ENCODE assay signal across 17 cellular contexts in the genomic region with DNA sequence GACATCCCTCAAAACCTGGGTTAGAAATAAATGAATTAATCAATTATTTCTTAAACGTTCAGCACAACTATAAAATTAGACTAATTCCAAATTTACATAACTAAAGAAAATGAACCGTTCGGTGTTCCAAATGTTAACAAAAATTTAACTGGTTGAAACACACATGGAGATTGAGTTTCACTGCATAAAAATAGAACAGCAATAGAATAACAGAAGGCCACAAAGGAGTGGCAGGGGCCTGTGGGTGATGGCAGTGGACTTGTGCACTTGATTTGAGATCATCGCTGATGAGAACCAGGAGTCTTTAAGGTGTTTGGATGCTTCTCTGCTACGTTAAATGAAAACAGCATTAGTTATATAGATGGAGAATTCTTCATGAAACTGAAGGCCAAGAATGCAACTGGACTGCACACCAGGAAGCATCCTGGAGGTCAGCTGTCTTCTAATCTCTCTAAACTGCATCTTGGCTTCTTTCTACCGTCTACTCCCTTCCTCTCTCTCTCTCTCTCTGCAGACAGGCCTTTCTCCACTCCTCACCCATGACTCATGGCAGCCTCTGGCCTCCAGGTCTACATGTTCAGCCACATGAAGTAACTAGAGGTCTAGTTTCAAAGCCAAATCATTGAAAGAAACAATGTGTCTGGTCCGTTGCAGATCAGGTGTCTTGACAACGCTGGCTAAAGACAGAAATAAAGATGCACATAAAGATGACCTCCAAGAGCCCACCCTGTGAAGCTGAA.
DNase-seq lines count a peak whose midpoint lies in the region; ATAC-seq and TF ChIP-seq lines count a peak whose summit lies in the region.
"Had no signal": no experiment of that assay in that cellular context is flagged by ENCODE, and none has a peak within 500 bp of the region (broad histone marks: within the 10 kb centered on the region; RNA-seq: fewer than 3 reads in every experiment).

No MANE protein-coding gene starts in this region.

- no peak for ATAC-seq in esophagus mucosa
- ATAC-seq in HG02610 (IDR thresholded peaks at IDR 0.05; ENCODE audit: unreplicated experiment) = no peak
- ATAC-seq: HepG2 had no signal

- TF ChIP-seq CTCF in NB4 (IDR thresholded peaks at IDR 0.05; ENCODE audit: low read depth, low read length) (no peak), cardiac fibroblast (IDR thresholded peaks at IDR 0.05; ENCODE audit: low read depth, low read length) (no peak)

- TF ChIP-seq POLR2A in NB4 (IDR thresholded peaks at IDR 0.05; ENCODE audit: extremely low read depth, insufficient read length) = no peak

- DNase-seq in EL (peak; percentile 77), NB4 (ENCODE audit: low read depth) (peak; percentile 33), cardiac fibroblast (ENCODE audit: low read depth in 2 of 2) (peak; percentile 79 to 84), myocyte (ENCODE audit: low read depth) (peak; percentile 71)
- DNase-seq in activated CD8-positive, alpha-beta memory T cell treated with anti-CD3 and anti-CD28 coated beads, Interleukin-2, amount 50 U/mL, for 48 hours = no peak
- no peak for DNase-seq in effector CD8-positive, alpha-beta T cell (lab: John Stamatoyannopoulos, UW)
- DNase-seq: amygdala; kidney; midbrain; NCI-H1092; nucleus accumbens; stimulated activated CD4-positive, alpha-beta T cell treated with anti-CD3 and anti-CD28 coated beads, Interleukin-4, amount 100 ng/mL, for 1 hour had no signal

- H3K4me3 ChIP-seq in NB4 (ENCODE audit: low read depth, low read length) (no peak overlapping the region), cardiac fibroblast (replicated peaks in 1 of 2; ENCODE audit: low read depth in 2 of 2, low read length in 2 of 2) (no peak overlapping the region)
- H3K4me3 ChIP-seq: coronary artery, suprapubic skin had no signal

Comparison
In these comparisons a context has a peak if more than half of its experiments do, and no peak if none do; other contexts are left out.
1. DNase-seq: peak in EL (single experiment), NB4 (single experiment), cardiac fibroblast (2 of 2) and myocyte (single experiment); none in activated CD8-positive, alpha-beta memory T cell treated with anti-CD3 and anti-CD28 coated beads, Interleukin-2, amount 50 U/mL, for 48 hours (single experiment) and effector CD8-positive, alpha-beta T cell (single experiment).